Comparison of ENCODE assay signal across 13 cellular contexts in genomic region chr1:229283183-229283611, GRCh38.
"Had no signal": no experiment of that assay in that cellular context is flagged by ENCODE, and none has a peak within 500 bp of the region (broad histone marks: within the 10 kb centered on the region; RNA-seq: fewer than 3 reads in every experiment).

No MANE protein-coding gene starts in this region.

- ATAC-seq: natural killer cell had no signal

- H3K9me3 Mint-ChIP-seq: activated CD4-positive, alpha-beta memory T cell treated with anti-CD3 and anti-CD28 coated beads, Interleukin-2, amount 10 ng/mL, durations not matched to agents 7 days and 5 days; activated T-cell treated with anti-CD3 and anti-CD28 coated beads, Interleukin-2, amount 50 U/mL, for 24 hours; natural killer cell had no signal

- H3K9me3 ChIP-seq: neutrophil, sigmoid colon had no signal

- H3K4me3 ChIP-seq: cardiac muscle cell, sigmoid colon had no signal

- H3K27ac ChIP-seq: cardiac muscle cell, neutrophil, sigmoid colon had no signal

- H3K4me3 Mint-ChIP-seq: activated CD4-positive, alpha-beta memory T cell treated with anti-CD3 and anti-CD28 coated beads, Interleukin-2, amount 10 ng/mL, durations not matched to agents 7 days and 5 days; activated T-cell treated with anti-CD3 and anti-CD28 coated beads, Interleukin-2, amount 50 U/mL, for 24 hours; natural killer cell had no signal

- H3K36me3 ChIP-seq: cardiac muscle cell, neutrophil, sigmoid colon had no signal

- DNase-seq: activated CD4-positive, alpha-beta memory T cell treated with anti-CD3 and anti-CD28 coated beads, Interleukin-2, amount 10 ng/mL, durations not matched to agents 7 days and 5 days; activated CD4-positive, alpha-beta T cell treated with anti-CD3 and anti-CD28 coated beads for 4 hours; activated effector memory CD4-positive, alpha-beta T cell treated with Interleukin-2 at 50 U/mL for 16 hours; activated naive CD4-positive, alpha-beta T cell treated with anti-CD3 and anti-CD28 coated beads, Interleukin-2, amount 50 U/mL, for 16 hours; activated T-cell treated with anti-CD3 and anti-CD28 coated beads, Interleukin-2, amount 50 U/mL, for 24 hours; mesenchymal stem cell; natural killer cell; posterior cingulate gyrus; sigmoid colon; stimulated activated CD4-positive, alpha-beta T cell treated with anti-CD3 and anti-CD28 coated beads, Interleukin-1b, Interleukin-23, amount 100 ng/mL, for 48 hours had no signal

- H3K27me3 Mint-ChIP-seq: activated CD4-positive, alpha-beta memory T cell treated with anti-CD3 and anti-CD28 coated beads, Interleukin-2, amount 10 ng/mL, durations not matched to agents 7 days and 5 days; activated T-cell treated with anti-CD3 and anti-CD28 coated beads, Interleukin-2, amount 50 U/mL, for 24 hours had no signal

- H3K36me3 Mint-ChIP-seq: natural killer cell had no signal

- H3K27me3 ChIP-seq: cardiac muscle cell, sigmoid colon had no signal

- FAIRE-seq: colon had no signal

- H3K27ac Mint-ChIP-seq: activated CD4-positive, alpha-beta memory T cell treated with anti-CD3 and anti-CD28 coated beads, Interleukin-2, amount 10 ng/mL, durations not matched to agents 7 days and 5 days had no signal
